24 cellular contexts compared by ENCODE assay signal in genomic region chr12:48739618-48740269, GRCh38. TPM values are rescaled to one million over a fixed set of nuclear protein-coding genes. Genes with fewer than 3 reads are reported as not detected.
DNase-seq lines count a peak whose midpoint lies in the region; ATAC-seq, FAIRE-seq and TF ChIP-seq lines count a peak whose summit lies in the region.
"Had no signal": no experiment of that assay in that cellular context is flagged by ENCODE, and none has a peak within 500 bp of the region (broad histone marks: within the 10 kb centered on the region; RNA-seq: fewer than 3 reads in every experiment).

No MANE protein-coding gene starts in this region.

- TF ChIP-seq POLR2A in HepG2 (IDR thresholded peaks at IDR 0.05; ENCODE audit: insufficient read depth in 1 of 2, low read depth in 2 of 2, low read length in 2 of 2) (no peak), right lobe of liver (IDR thresholded peaks at IDR 0.05) (no peak), K562 (conservative IDR thresholded peaks at IDR 0.05) (no peak)

- intact Hi-C loops in HepG2 (cut with micrococcal nuclease; ENCODE audit: unreplicated experiment) (no loop called here), right lobe of liver (cut with DNase I) (no loop called here), K562 (cut with micrococcal nuclease) (no loop called here)

- H3K4me3 ChIP-seq in HepG2 (replicated peaks in 1 of 3; ENCODE audit: insufficient read depth in 1 of 3, low read depth in 2 of 3, low read length in 3 of 3) (no peak overlapping the region), right lobe of liver (no peak overlapping the region), K562 (no peak overlapping the region), hepatocyte (no peak overlapping the region)
- H3K4me3 ChIP-seq: BLaER1 treated with 17β-estradiol and CSF1 and Interleukin-3, amounts not matched to agents 10 nM and 100 nM; GM23338 had no signal

- in situ Hi-C loops in HepG2 (cut with HindIII; ENCODE audit: extremely low pct_ligation_motif_present, low pct_unique_long_range_greater_than_20kb) (no loop called here), K562 (cut with MboI) (no loop called here)

- FAIRE-seq in HepG2 (lab: Jason Lieb, UNC) (no peak), K562 (lab: Jason Lieb, UNC) (no peak)
- FAIRE-seq: A204.1, G401.6, GM12892, GM19239 had no signal

- H3K9me1 ChIP-seq in K562 (ENCODE audit: control insufficient read depth, insufficient read depth, low read length), result no peaks in the 10 kb centered on the region

- TF ChIP-seq CTCF in HepG2 (CRISPR knock-in tag; IDR thresholded peaks at IDR 0.05), result no peak
- no peak for TF ChIP-seq CTCF in right lobe of liver (IDR thresholded peaks at IDR 0.05)
- no peak for TF ChIP-seq CTCF in K562 (IDR thresholded peaks at IDR 0.05 in 2 of 3, conservative IDR thresholded peaks at IDR 0.05 in 1 of 3; ENCODE audit: insufficient read depth in 2 of 3, low read depth in 1 of 3, low read length in 3 of 3)
- no peak for TF ChIP-seq CTCF in hepatocyte (IDR thresholded peaks at IDR 0.05; ENCODE audit: poor library complexity)

- TF ChIP-seq RAD21 in HepG2 (CRISPR knock-in tag; IDR thresholded peaks at IDR 0.05) (no peak), K562 (CRISPR knock-in tag; conservative IDR thresholded peaks at IDR 0.05 in 1 of 2, IDR thresholded peaks at IDR 0.05 in 1 of 2) (no peak)

- H3K9me3 ChIP-seq in HepG2 (ENCODE audit: low read length) (no peaks in the 10 kb centered on the region), right lobe of liver (no peaks in the 10 kb centered on the region), K562 (replicated peaks; ENCODE audit: control insufficient read depth, insufficient read depth, low read depth, low read length) (no peaks in the 10 kb centered on the region), hepatocyte (ENCODE audit: low read depth) (no peaks in the 10 kb centered on the region)
- H3K9me3 ChIP-seq: BE2C; BLaER1 treated with 17β-estradiol and CSF1 and Interleukin-3, amounts not matched to agents 10 nM and 100 nM had no signal

- 8% methylated on average over 3 of the region's 5 CpGs for WGBS in HepG2 (ENCODE audit: low lambda C conversion rate)
- WGBS in right lobe of liver (ENCODE audit: insufficient coverage, low coverage, low lambda C conversion rate, missing lambda C conversion rate), result 24% methylated on average over 5 of the region's 5 CpGs
- WGBS in K562 (ENCODE audit: insufficient coverage, low coverage, missing lambda C conversion rate), result under 1% methylated on average over 5 of the region's 5 CpGs
- WGBS in hepatocyte (ENCODE audit: low lambda C conversion rate, missing lambda C conversion rate), result 55% methylated on average over 5 of the region's 5 CpGs

- no peaks in the 10 kb centered on the region for H3K4me1 ChIP-seq in HepG2 (ENCODE audit: insufficient read depth, low read length)
- H3K4me1 ChIP-seq in right lobe of liver, result no peaks in the 10 kb centered on the region
- no peaks in the 10 kb centered on the region for H3K4me1 ChIP-seq in K562 (replicated peaks in 1 of 2; ENCODE audit: control insufficient read depth in 2 of 2, insufficient read depth in 2 of 2, low read length in 2 of 2)
- no peaks in the 10 kb centered on the region for H3K4me1 ChIP-seq in hepatocyte (ENCODE audit: insufficient read depth)
- H3K4me1 ChIP-seq: BE2C had no signal

- no peak overlapping the region for H3K9ac ChIP-seq in HepG2 (ENCODE audit: insufficient read depth, low read depth, low read length)
- H3K9ac ChIP-seq in K562 (ENCODE audit: insufficient read depth in 1 of 2, low read depth in 2 of 2, low read length in 2 of 2), result no peak overlapping the region
- H3K9ac ChIP-seq: BLaER1 treated with 17β-estradiol and CSF1 and Interleukin-3, amounts not matched to agents 10 nM and 100 nM had no signal

- ATAC-seq in HepG2 (no peak), right lobe of liver (no peak), K562 (no peak), GM18498 (IDR thresholded peaks at IDR 0.05; ENCODE audit: unreplicated experiment) (no peak)
- ATAC-seq: GM23338, HCT116 had no signal

- no peaks in the 10 kb centered on the region for H3K79me2 ChIP-seq in HepG2 (ENCODE audit: insufficient read depth, low read length)
- H3K79me2 ChIP-seq in K562 (ENCODE audit: control insufficient read depth, insufficient read depth, low read length), result no peaks in the 10 kb centered on the region
- no peaks in the 10 kb centered on the region for H3K79me2 ChIP-seq in hepatocyte

- H3K9me2 ChIP-seq in hepatocyte (replicated peaks; ENCODE audit: insufficient read depth), result no peaks in the 10 kb centered on the region

- H3K4me2 ChIP-seq in HepG2 (ENCODE audit: low read depth, low read length) (no peak overlapping the region), K562 (ENCODE audit: insufficient read depth, low read length) (no peak overlapping the region), hepatocyte (no peak overlapping the region)
- H3K4me2 ChIP-seq: BLaER1 treated with 17β-estradiol and CSF1 and Interleukin-3, amounts not matched to agents 10 nM and 100 nM; GM23338 had no signal

- BruUV-seq in HepG2 (replicated peaks; lab: Mats Ljungman, UMichigan), result no TSS peak
- BruUV-seq in K562 (replicated peaks; lab: Mats Ljungman, UMichigan), result no TSS peak

- CTCF ChIA-PET in HepG2 (lab: Yijun Ruan, JAX; ENCODE audit: low intra/inter-chr PET ratio, low total read pairs), result no interaction called here
- CTCF ChIA-PET in K562 (lab: Yijun Ruan, JAX; ENCODE audit: low intra/inter-chr PET ratio), result interaction anchor here (0.6 kb wide), 1 partner anchor 933 kb away, joined by 3 read pairs; no protein-coding TSS in a partner anchor

- H3K27me3 ChIP-seq in HepG2 (ENCODE audit: control insufficient read depth in 1 of 2, insufficient read depth in 2 of 2, low read length in 2 of 2), result no peaks in the 10 kb centered on the region; a peak in 2 of 5 replicates
- H3K27me3 ChIP-seq in right lobe of liver, result no peaks in the 10 kb centered on the region
- H3K27me3 ChIP-seq in K562 (ENCODE audit: control insufficient read depth in 2 of 2, insufficient read depth in 2 of 2, low read length in 2 of 2), result peaks cover 6 to 13% of the 10 kb centered on the region in 2 experiments; a peak in 3 of 5 replicates
- H3K27me3 ChIP-seq in hepatocyte, result peaks cover 16% of the 10 kb centered on the region
- H3K27me3 ChIP-seq: BLaER1 treated with 17β-estradiol and CSF1 and Interleukin-3, amounts not matched to agents 10 nM and 100 nM had no signal

- POLR2A ChIA-PET in HepG2 (lab: Yijun Ruan, JAX) (no interaction called here), K562 (lab: Yijun Ruan, JAX) (interaction anchor here (0.6 to 0.9 kb wide), 3 partner anchors 37 to 154 kb away, joined by 3 read pairs; no protein-coding TSS in a partner anchor)

- no peak for TF ChIP-seq EP300 in HepG2 (IDR thresholded peaks at IDR 0.05; ENCODE audit: low read depth in 2 of 2, low read length in 2 of 2)
- no peak for TF ChIP-seq EP300 in HepG2 (CRISPR knock-in tag; IDR thresholded peaks at IDR 0.05; ENCODE audit: borderline replicate concordance)
- TF ChIP-seq EP300 in K562 (IDR thresholded peaks at IDR 0.05; ENCODE audit: low read length), result no peak

- H3K36me3 ChIP-seq in HepG2 (replicated peaks in 1 of 2; ENCODE audit: control insufficient read depth in 1 of 2, insufficient read depth in 2 of 2, low read length in 2 of 2) (no peaks in the 10 kb centered on the region), right lobe of liver (no peaks in the 10 kb centered on the region), K562 (ENCODE audit: control insufficient read depth, insufficient read depth, low read length) (no peaks in the 10 kb centered on the region), hepatocyte (replicated peaks; ENCODE audit: insufficient read depth, low read depth) (no peaks in the 10 kb centered on the region)
- H3K36me3 ChIP-seq: BE2C; BLaER1 treated with 17β-estradiol and CSF1 and Interleukin-3, amounts not matched to agents 10 nM and 100 nM had no signal

- no peak overlapping the region for H2AFZ ChIP-seq in HepG2 (ENCODE audit: low read length)
- no peak overlapping the region for H2AFZ ChIP-seq in K562 (ENCODE audit: low read depth, low read length)
- H2AFZ ChIP-seq in hepatocyte, result no peak overlapping the region
- H2AFZ ChIP-seq: GM23338 had no signal

- H3K27ac ChIP-seq in HepG2 (ENCODE audit: extremely low read length, insufficient read depth, low read length) (no peak overlapping the region), right lobe of liver (no peak overlapping the region), K562 (ENCODE audit: extremely low read depth, low read depth, low read length) (no peak overlapping the region), hepatocyte (no peak overlapping the region)
- H3K27ac ChIP-seq: 22Rv1; BLaER1 treated with 17β-estradiol and CSF1 and Interleukin-3, amounts not matched to agents 10 nM and 100 nM had no signal

- DNase-seq in HepG2 (ENCODE audit: low spot score) (no peak), right lobe of liver (no peak), OCI-M1 (lab: John Stamatoyannopoulos, UW) (peak; percentile 64), K562 (ENCODE audit: extremely low read depth in 1 of 4, low spot score in 3 of 4) (no peak), hepatocyte (ENCODE audit: low spot score) (no peak)
- DNase-seq: ACHN; AML-193; BE2C; Calu3; CD4-positive, alpha-beta memory T cell; COR-L47; DMS53; DND-41; H9; HFFc6 had no signal

- no peaks in the 10 kb centered on the region for H4K20me1 ChIP-seq in HepG2 (ENCODE audit: insufficient read depth, low read length)
- H4K20me1 ChIP-seq in K562 (replicated peaks; ENCODE audit: control insufficient read depth, insufficient read depth, low read length), result no peaks in the 10 kb centered on the region
- H4K20me1 ChIP-seq in hepatocyte (ENCODE audit: insufficient read depth, poor library complexity, severe bottlenecking), result no peaks in the 10 kb centered on the region
- H4K20me1 ChIP-seq: BLaER1 treated with 17β-estradiol and CSF1 and Interleukin-3, amounts not matched to agents 10 nM and 100 nM had no signal

RNA-seq across cellular contexts. Expression of gene CCNT1, which starts 23.2 kb away (rescaled TPM):
- total RNA-seq in HepG2 (2016; rRNA removed; fragmentation: Illumina TruSeq; extraction: Trizol) (26.8 and 28.2 TPM in 2 replicates), right lobe of liver (10 to 100 TPM; 10.7 to 18.9 (median 13.9) TPM), K562 (2014; rRNA removed) (17.1 and 24.0 TPM in 2 replicates), K562 (2014; rRNA removed; fragmentation: Illumina TruSeq; extraction: Trizol) (51.0 and 60.3 TPM in 2 replicates), K562 (2015; rRNA removed; fragmentation: Illumina TruSeq; extraction: Trizol) (37.6 and 39.0 TPM in 2 replicates), K562 (2021) (52.4 and 53.9 TPM in 2 replicates), hepatocyte (27.0 and 35.1 TPM in 2 replicates)
- total RNA-seq in HepG2 (2016; cell fraction: cytosol; rRNA removed; fragmentation: Illumina TruSeq; extraction: Trizol; ENCODE audit: low read depth), result 1.8 and 2.3 TPM in 2 replicates
- total RNA-seq in HepG2 (2016; cell fraction: insoluble cytoplasmic fraction; rRNA removed; fragmentation: Illumina TruSeq; extraction: Trizol), result 26.7 and 27.8 TPM in 2 replicates
- 7.3 and 8.1 TPM in 2 replicates for total RNA-seq in HepG2 (2016; cell fraction: membrane; rRNA removed; fragmentation: Illumina TruSeq; extraction: Trizol)
- 37.9 and 44.9 TPM in 2 replicates for total RNA-seq in HepG2 (2016; cell fraction: nucleus; rRNA removed; fragmentation: Illumina TruSeq; extraction: Trizol)
- polyA plus RNA-seq in HepG2 (2011; rRNA removed) (15.3 and 18.0 TPM in 2 replicates), K562 (2011; rRNA removed) (44.4 and 49.7 TPM in 2 replicates), K562 (2014; fragmentation: Illumina TruSeq; extraction: Trizol) (27.1 and 33.4 TPM in 2 replicates), K562 (2014; fragmentation: Nextera tagmentation; extraction: Ambion mirVana) (10 to 100 TPM in 1 of 2 experiments, 1 to 10 TPM in 1; 9.7 to 10.5 TPM), K562 (2014; rRNA removed) (18.2 and 18.5 TPM in 2 replicates), hepatocyte (5.0 and 5.2 TPM in 2 replicates)
- 6.5 and 9.2 TPM in 2 replicates for polyA plus RNA-seq in HepG2 (2011; cell fraction: cytosol; rRNA removed)
- 22.2 and 26.3 TPM in 2 replicates for polyA plus RNA-seq in HepG2 (2011; cell fraction: nucleus; rRNA removed)
- 8.8 and 11.3 TPM in 2 replicates for polyA plus RNA-seq in HepG2 (2012)
- 0.57 and 0.90 TPM in 2 replicates for polyA plus RNA-seq in HepG2 (2016; cell fraction: cytosol; fragmentation: Illumina TruSeq; extraction: Trizol; ENCODE audit: low read depth)
- 6.8 and 7.5 TPM in 2 replicates for polyA plus RNA-seq in HepG2 (2016; cell fraction: insoluble cytoplasmic fraction; fragmentation: Illumina TruSeq; extraction: Trizol; ENCODE audit: low read depth)
- polyA plus RNA-seq in HepG2 (2016; cell fraction: membrane; fragmentation: Illumina TruSeq; extraction: Trizol; ENCODE audit: low read depth), result 1.6 and 2.0 TPM in 2 replicates
- polyA plus RNA-seq in HepG2 (2016; cell fraction: nucleus; fragmentation: Illumina TruSeq; extraction: Trizol; ENCODE audit: insufficient read depth, low read depth), result 36.1 and 37.6 TPM in 2 replicates
- polyA minus RNA-seq in HepG2 (2011; rRNA and poly(A)+ RNA removed; ENCODE audit: low replicate concordance), result 28.4 and 91.5 TPM in 2 replicates
- 20.2 and 20.4 TPM in 2 replicates for polyA minus RNA-seq in HepG2 (2011; cell fraction: cytosol; rRNA and poly(A)+ RNA removed)
- 43.1 and 62.9 TPM in 2 replicates for polyA minus RNA-seq in HepG2 (2011; cell fraction: nucleus; rRNA and poly(A)+ RNA removed)
- 99.4 and 118 TPM in 2 replicates for total RNA-seq in K562 (2011; cell fraction: chromatin; rRNA removed; ENCODE audit: low replicate concordance)
- 36.3 and 46.0 TPM in 2 replicates for total RNA-seq in K562 (2011; cell fraction: nucleolus; rRNA removed)
- total RNA-seq in K562 (2011; cell fraction: nucleoplasm; rRNA removed), result 45.0 and 52.4 TPM in 2 replicates
- polyA plus RNA-seq in K562 (2011; cell fraction: cytosol; rRNA removed), result 14.6 and 26.2 TPM in 2 replicates
- polyA plus RNA-seq in K562 (2011; cell fraction: nucleus; rRNA removed), result 54.4 and 61.1 TPM in 2 replicates
- polyA plus RNA-seq in K562 (2012), result 14.2 and 17.1 TPM in 2 replicates
- polyA minus RNA-seq in K562 (2011; rRNA and poly(A)+ RNA removed), result 223 and 245 TPM in 2 replicates
- 31.3 and 40.4 TPM in 2 replicates for polyA minus RNA-seq in K562 (2011; cell fraction: cytosol; rRNA and poly(A)+ RNA removed)
- 28.1 and 55.5 TPM in 2 replicates for polyA minus RNA-seq in K562 (2011; cell fraction: nucleus; rRNA and poly(A)+ RNA removed)

RNA-seq across cellular contexts. Expression of gene ADCY6, which starts 49.1 kb away (rescaled TPM):
- total RNA-seq in HepG2 (2016; rRNA removed; fragmentation: Illumina TruSeq; extraction: Trizol) (6.8 and 10.6 TPM in 2 replicates), right lobe of liver (10 to 100 TPM; 10.9 to 21.4 (median 14.4) TPM), K562 (2014; rRNA removed) (0.33 and 0.41 TPM in 2 replicates), K562 (2014; rRNA removed; fragmentation: Illumina TruSeq; extraction: Trizol) (0.19 and 0.33 TPM in 2 replicates), K562 (2015; rRNA removed; fragmentation: Illumina TruSeq; extraction: Trizol) (0.34 and 0.54 TPM in 2 replicates), K562 (2021) (0.87 and 1.0 TPM in 2 replicates), hepatocyte (27.9 and 37.7 TPM in 2 replicates)
- 1.0 and 1.9 TPM in 2 replicates for total RNA-seq in HepG2 (2016; cell fraction: cytosol; rRNA removed; fragmentation: Illumina TruSeq; extraction: Trizol; ENCODE audit: low read depth)
- total RNA-seq in HepG2 (2016; cell fraction: insoluble cytoplasmic fraction; rRNA removed; fragmentation: Illumina TruSeq; extraction: Trizol), result 6.2 and 13.4 TPM in 2 replicates
- total RNA-seq in HepG2 (2016; cell fraction: membrane; rRNA removed; fragmentation: Illumina TruSeq; extraction: Trizol), result 4.6 and 4.7 TPM in 2 replicates
- total RNA-seq in HepG2 (2016; cell fraction: nucleus; rRNA removed; fragmentation: Illumina TruSeq; extraction: Trizol), result 14.5 and 16.8 TPM in 2 replicates
- polyA plus RNA-seq in HepG2 (2011; rRNA removed) (11.8 and 15.4 TPM in 2 replicates), K562 (2011; rRNA removed) (0.65 and 1.7 TPM in 2 replicates), K562 (2014; fragmentation: Illumina TruSeq; extraction: Trizol) (0.59 and 0.89 TPM in 2 replicates), K562 (2014; fragmentation: Nextera tagmentation; extraction: Ambion mirVana) (under 1 TPM; 0.01 to 0.10 TPM), K562 (2014; rRNA removed) (0.49 and 0.53 TPM in 2 replicates), hepatocyte (19.0 and 22.7 TPM in 2 replicates)
- polyA plus RNA-seq in HepG2 (2011; cell fraction: cytosol; rRNA removed), result 9.2 and 11.5 TPM in 2 replicates
- 54.8 and 59.8 TPM in 2 replicates for polyA plus RNA-seq in HepG2 (2011; cell fraction: nucleus; rRNA removed)
- polyA plus RNA-seq in HepG2 (2012), result 9.1 and 10.5 TPM in 2 replicates
- 0.58 and 0.87 TPM in 2 replicates for polyA plus RNA-seq in HepG2 (2016; cell fraction: cytosol; fragmentation: Illumina TruSeq; extraction: Trizol; ENCODE audit: low read depth)
- polyA plus RNA-seq in HepG2 (2016; cell fraction: insoluble cytoplasmic fraction; fragmentation: Illumina TruSeq; extraction: Trizol; ENCODE audit: low read depth), result 4.3 and 5.7 TPM in 2 replicates
- 1.6 and 2.5 TPM in 2 replicates for polyA plus RNA-seq in HepG2 (2016; cell fraction: membrane; fragmentation: Illumina TruSeq; extraction: Trizol; ENCODE audit: low read depth)
- 29.2 and 33.7 TPM in 2 replicates for polyA plus RNA-seq in HepG2 (2016; cell fraction: nucleus; fragmentation: Illumina TruSeq; extraction: Trizol; ENCODE audit: insufficient read depth, low read depth)
- polyA minus RNA-seq in HepG2 (2011; rRNA and poly(A)+ RNA removed; ENCODE audit: low replicate concordance), result 48.0 and 70.3 TPM in 2 replicates
- 17.7 and 22.5 TPM in 2 replicates for polyA minus RNA-seq in HepG2 (2011; cell fraction: cytosol; rRNA and poly(A)+ RNA removed)
- polyA minus RNA-seq in HepG2 (2011; cell fraction: nucleus; rRNA and poly(A)+ RNA removed), result 21.5 and 22.5 TPM in 2 replicates
- total RNA-seq in K562 (2011; cell fraction: chromatin; rRNA removed; ENCODE audit: low replicate concordance), result 1.8 and 6.4 TPM in 2 replicates
- 2.1 and 2.8 TPM in 2 replicates for total RNA-seq in K562 (2011; cell fraction: nucleolus; rRNA removed)
- 1.4 and 1.7 TPM in 2 replicates for total RNA-seq in K562 (2011; cell fraction: nucleoplasm; rRNA removed)
- polyA plus RNA-seq in K562 (2011; cell fraction: cytosol; rRNA removed), result 1.1 and 1.4 TPM in 2 replicates
- 4.2 and 8.7 TPM in 2 replicates for polyA plus RNA-seq in K562 (2011; cell fraction: nucleus; rRNA removed)
- polyA plus RNA-seq in K562 (2012), result 0.56 and 1.8 TPM in 2 replicates
- 1.5 and 2.0 TPM in 2 replicates for polyA minus RNA-seq in K562 (2011; rRNA and poly(A)+ RNA removed)
- 2.3 and 6.6 TPM in 2 replicates for polyA minus RNA-seq in K562 (2011; cell fraction: cytosol; rRNA and poly(A)+ RNA removed)
- 1.2 and 2.9 TPM in 2 replicates for polyA minus RNA-seq in K562 (2011; cell fraction: nucleus; rRNA and poly(A)+ RNA removed)
- total RNA-seq: CD4-positive, alpha-beta memory T cell had no signal
- polyA plus RNA-seq: CD4-positive, alpha-beta memory T cell had no signal

RNA-seq across cellular contexts. Expression of gene KANSL2, which starts 57.7 kb away (rescaled TPM):
- total RNA-seq in HepG2 (2016; rRNA removed; fragmentation: Illumina TruSeq; extraction: Trizol) (40.1 and 41.3 TPM in 2 replicates), right lobe of liver (10 to 100 TPM in 3 of 6 experiments, 1 to 10 TPM in 3; 6.4 to 24.3 (median 12.0) TPM), K562 (2014; rRNA removed) (41.1 and 43.8 TPM in 2 replicates), K562 (2014; rRNA removed; fragmentation: Illumina TruSeq; extraction: Trizol) (65.0 and 70.3 TPM in 2 replicates), K562 (2015; rRNA removed; fragmentation: Illumina TruSeq; extraction: Trizol) (48.1 and 55.4 TPM in 2 replicates), K562 (2021) (43.6 and 44.8 TPM in 2 replicates), hepatocyte (30.3 and 33.3 TPM in 2 replicates)
- 11.6 and 13.1 TPM in 2 replicates for total RNA-seq in HepG2 (2016; cell fraction: cytosol; rRNA removed; fragmentation: Illumina TruSeq; extraction: Trizol; ENCODE audit: low read depth)
- total RNA-seq in HepG2 (2016; cell fraction: insoluble cytoplasmic fraction; rRNA removed; fragmentation: Illumina TruSeq; extraction: Trizol), result 39.5 and 40.8 TPM in 2 replicates
- 20.4 and 20.6 TPM in 2 replicates for total RNA-seq in HepG2 (2016; cell fraction: membrane; rRNA removed; fragmentation: Illumina TruSeq; extraction: Trizol)
- 49.1 and 56.8 TPM in 2 replicates for total RNA-seq in HepG2 (2016; cell fraction: nucleus; rRNA removed; fragmentation: Illumina TruSeq; extraction: Trizol)
- polyA plus RNA-seq in HepG2 (2011; rRNA removed) (22.0 and 24.1 TPM in 2 replicates), K562 (2011; rRNA removed) (60.3 and 63.9 TPM in 2 replicates), K562 (2014; fragmentation: Illumina TruSeq; extraction: Trizol) (45.6 and 48.5 TPM in 2 replicates), K562 (2014; fragmentation: Nextera tagmentation; extraction: Ambion mirVana) (10 to 100 TPM; 80.0 to 89.8 TPM), K562 (2014; rRNA removed) (51.6 and 57.6 TPM in 2 replicates), hepatocyte (22.6 and 27.1 TPM in 2 replicates)
- polyA plus RNA-seq in HepG2 (2011; cell fraction: cytosol; rRNA removed), result 23.5 and 23.9 TPM in 2 replicates
- 38.4 and 46.5 TPM in 2 replicates for polyA plus RNA-seq in HepG2 (2011; cell fraction: nucleus; rRNA removed)
- polyA plus RNA-seq in HepG2 (2012), result 17.0 and 17.6 TPM in 2 replicates
- polyA plus RNA-seq in HepG2 (2016; cell fraction: cytosol; fragmentation: Illumina TruSeq; extraction: Trizol; ENCODE audit: low read depth), result 4.1 and 5.1 TPM in 2 replicates
- 26.9 and 31.9 TPM in 2 replicates for polyA plus RNA-seq in HepG2 (2016; cell fraction: insoluble cytoplasmic fraction; fragmentation: Illumina TruSeq; extraction: Trizol; ENCODE audit: low read depth)
- 6.4 and 6.7 TPM in 2 replicates for polyA plus RNA-seq in HepG2 (2016; cell fraction: membrane; fragmentation: Illumina TruSeq; extraction: Trizol; ENCODE audit: low read depth)
- polyA plus RNA-seq in HepG2 (2016; cell fraction: nucleus; fragmentation: Illumina TruSeq; extraction: Trizol; ENCODE audit: insufficient read depth, low read depth), result 56.2 and 75.3 TPM in 2 replicates
- 80.5 and 142 TPM in 2 replicates for polyA minus RNA-seq in HepG2 (2011; rRNA and poly(A)+ RNA removed; ENCODE audit: low replicate concordance)
- polyA minus RNA-seq in HepG2 (2011; cell fraction: cytosol; rRNA and poly(A)+ RNA removed), result 21.1 and 21.6 TPM in 2 replicates
- 102 and 110 TPM in 2 replicates for polyA minus RNA-seq in HepG2 (2011; cell fraction: nucleus; rRNA and poly(A)+ RNA removed)
- total RNA-seq in K562 (2011; cell fraction: chromatin; rRNA removed; ENCODE audit: low replicate concordance), result 193 and 271 TPM in 2 replicates
- 175 and 180 TPM in 2 replicates for total RNA-seq in K562 (2011; cell fraction: nucleolus; rRNA removed)
- 137 and 174 TPM in 2 replicates for total RNA-seq in K562 (2011; cell fraction: nucleoplasm; rRNA removed)
- polyA plus RNA-seq in K562 (2011; cell fraction: cytosol; rRNA removed), result 54.6 and 68.2 TPM in 2 replicates
- 83.7 and 86.1 TPM in 2 replicates for polyA plus RNA-seq in K562 (2011; cell fraction: nucleus; rRNA removed)
- 27.8 and 47.9 TPM in 2 replicates for polyA plus RNA-seq in K562 (2012)
- 134 and 138 TPM in 2 replicates for polyA minus RNA-seq in K562 (2011; rRNA and poly(A)+ RNA removed)
- 26.6 and 44.2 TPM in 2 replicates for polyA minus RNA-seq in K562 (2011; cell fraction: cytosol; rRNA and poly(A)+ RNA removed)
- 97.1 and 104 TPM in 2 replicates for polyA minus RNA-seq in K562 (2011; cell fraction: nucleus; rRNA and poly(A)+ RNA removed)

Comparison
In these comparisons a context has a peak if more than half of its experiments do, and no peak if none do; other contexts are left out.
1. Of the 241 proteins assayed by ChIP-seq in both HepG2 and K562: peak only in HepG2: none; only in K562: KDM1A and MEIS2; in both: none; in neither: 235; mixed calls (peak in some experiments, not most) for 4.